Comparison of ENCODE assay signal across 8 cellular contexts in genomic region chr3:170180107-170180951, GRCh38. TPM values are rescaled to one million over a fixed set of nuclear protein-coding genes. Genes with fewer than 3 reads are reported as not detected.
DNase-seq lines count a peak whose midpoint lies in the region; TF ChIP-seq lines count a peak whose summit lies in the region.

No MANE protein-coding gene starts in this region.

- H3K27ac ChIP-seq in ascending aorta: peak overlapping the region; percentile 97 to 98

- DNase-seq in NCI-H2227 (lab: John Stamatoyannopoulos, UW; ENCODE audit: unreplicated experiment) (peak; percentile 3), NCI-H2227 treated with DMSO at 0.1 percent for 48 hours (lab: John Stamatoyannopoulos, UW) (no peak), HCEC 1CT (peak; percentile 26), M059J (ENCODE audit: low read depth) (peak; percentile 51), ascending aorta (ENCODE audit: low spot score in 2 of 2) (no peak), HPDE6-E6E7 (ENCODE audit: extremely low spot score) (no peak)
- DNase-seq in stimulated activated CD8-positive, alpha-beta memory T cell treated with anti-CD3 and anti-CD28 coated beads, Interleukin-4, amount 100 ng/mL, for 24 hours (ENCODE audit: low read depth): peak; percentile 0

- no peaks in the 10 kb centered on the region for H3K27me3 ChIP-seq in ascending aorta

- no peak for TF ChIP-seq CTCF in ascending aorta (IDR thresholded peaks at IDR 0.05)

- H3K4me3 ChIP-seq in ascending aorta: peak overlapping the region; percentile 80 to 85
- H3K4me3 ChIP-seq in iPS-18c (ENCODE audit: insufficient read depth, low read depth, low read length): peak overlapping the region; percentile 97

- H3K36me3 ChIP-seq in ascending aorta: peaks cover 27 to 31% of the 10 kb centered on the region in 2 donors

- intact Hi-C loops in ascending aorta (cut with DNase I): loop anchor here (2.0 to 5.0 kb wide), 3 partner anchors 214 to 692 kb away; partner anchors contain the start of genes MYNN, RPL22L1 and SEC62

- H3K4me1 ChIP-seq in ascending aorta: peaks cover 0 to 15% of the 10 kb centered on the region in 2 donors

- H3K9me3 ChIP-seq in ascending aorta (no peaks in the 10 kb centered on the region), iPS-18c (ENCODE audit: control insufficient read depth, insufficient read depth, low read length) (no peaks in the 10 kb centered on the region)

RNA-seq across cellular contexts. Expression of gene PHC3, which starts 1.2 kb away (rescaled TPM):
- 32.2 and 32.9 TPM in 2 replicates for total RNA-seq in M059J (2014; rRNA removed; shearing (Covaris generic))
- total RNA-seq in ascending aorta: 43.3 TPM

RNA-seq across cellular contexts. Expression of gene PRKCI, which starts 41.9 kb away (rescaled TPM):
- total RNA-seq in M059J (2014; rRNA removed; shearing (Covaris generic)): 50.1 and 63.1 TPM in 2 replicates
- 20.3 TPM for total RNA-seq in ascending aorta

Comparison
In these comparisons a context has a peak if more than half of its experiments do, and no peak if none do; other contexts are left out.
1. DNase-seq: peak in NCI-H2227 (single experiment), HCEC 1CT (single experiment), M059J (single experiment) and stimulated activated CD8-positive, alpha-beta memory T cell treated with anti-CD3 and anti-CD28 coated beads, Interleukin-4, amount 100 ng/mL, for 24 hours (single experiment); none in NCI-H2227 treated with DMSO at 0.1 percent for 48 hours (single experiment), ascending aorta (0 of 2) and HPDE6-E6E7 (single experiment).